In genomic region chr2:227462463-227462951, GRCh38 we compare ENCODE assay signal across 11 cellular contexts. TPM values are rescaled to one million over a fixed set of nuclear protein-coding genes. Genes with fewer than 3 reads are reported as not detected.
DNase-seq lines count a peak whose midpoint lies in the region; ATAC-seq, FAIRE-seq and TF ChIP-seq lines count a peak whose summit lies in the region.
"Had no signal": no experiment of that assay in that cellular context is flagged by ENCODE, and none has a peak within 500 bp of the region (broad histone marks: within the 10 kb centered on the region; RNA-seq: fewer than 3 reads in every experiment).

No MANE protein-coding gene starts in this region.

- H3K4me3 Mint-ChIP-seq in stimulated activated memory B cell treated with anti-CD40 and anti-IgM and Interleukin-4, amounts not matched to agents 10 μg/mL and 1 μg/mL and 100 μg/mL, for 72 hours, result peak overlapping the region; percentile 41
- no peak overlapping the region for H3K4me3 Mint-ChIP-seq in immature natural killer cell
- H3K4me3 Mint-ChIP-seq: type B pancreatic cell had no signal

- no peaks in the 10 kb centered on the region for H4K20me1 ChIP-seq in OCI-LY3 (ENCODE audit: insufficient read depth, low read length)

- H3K27me3 Mint-ChIP-seq in stimulated activated memory B cell treated with anti-CD40 and anti-IgM and Interleukin-4, amounts not matched to agents 10 μg/mL and 1 μg/mL and 100 μg/mL, for 72 hours, result no peaks in the 10 kb centered on the region
- H3K27me3 Mint-ChIP-seq in immature natural killer cell (ENCODE audit: low read depth in 3 of 3), result peaks cover 0 to 12% (median 8%) of the 10 kb centered on the region in 3 donors
- H3K27me3 Mint-ChIP-seq: type B pancreatic cell had no signal

- H3K9me3 ChIP-seq in OCI-LY3 (ENCODE audit: insufficient read depth, low read length) (no peaks in the 10 kb centered on the region), kidney (ENCODE audit: control insufficient read depth in 1 of 2, low read length in 2 of 2) (no peaks in the 10 kb centered on the region)

- H3K4me2 ChIP-seq in OCI-LY3 (ENCODE audit: low read length), result peak overlapping the region; percentile 59

- H3K27me3 ChIP-seq in OCI-LY3 (ENCODE audit: low read depth, low read length), result no peaks in the 10 kb centered on the region

- H3K36me3 ChIP-seq in OCI-LY3 (replicated peaks; ENCODE audit: low read depth, low read length), result no peaks in the 10 kb centered on the region
- H3K36me3 ChIP-seq in kidney (ENCODE audit: control insufficient read depth in 1 of 2, insufficient read depth in 2 of 2, low read length in 2 of 2), result no peaks in the 10 kb centered on the region

- H3K9me3 Mint-ChIP-seq in stimulated activated memory B cell treated with anti-CD40 and anti-IgM and Interleukin-4, amounts not matched to agents 10 μg/mL and 1 μg/mL and 100 μg/mL, for 72 hours, result no peaks in the 10 kb centered on the region
- H3K9me3 Mint-ChIP-seq in immature natural killer cell, result no peaks in the 10 kb centered on the region
- H3K9me3 Mint-ChIP-seq: type B pancreatic cell had no signal

- H3K36me3 Mint-ChIP-seq in stimulated activated memory B cell treated with anti-CD40 and anti-IgM and Interleukin-4, amounts not matched to agents 10 μg/mL and 1 μg/mL and 100 μg/mL, for 72 hours, result no peaks in the 10 kb centered on the region
- no peaks in the 10 kb centered on the region for H3K36me3 Mint-ChIP-seq in immature natural killer cell
- H3K36me3 Mint-ChIP-seq: type B pancreatic cell had no signal

- H3K4me3 ChIP-seq in OCI-LY3 (ENCODE audit: low read length), result peak overlapping the region; percentile 41
- no peak overlapping the region for H3K4me3 ChIP-seq in kidney (ENCODE audit: low read length in 2 of 2)

- H3K9ac ChIP-seq in OCI-LY3 (ENCODE audit: low read length) (no peak overlapping the region), kidney (ENCODE audit: low read length in 2 of 2) (no peak overlapping the region)

- H3K27ac ChIP-seq in OCI-LY3 (ENCODE audit: low read length) (peak overlapping the region; percentile 52), kidney (ENCODE audit: low read depth in 2 of 2, low read length in 2 of 2) (no peak overlapping the region)

- H3K4me1 ChIP-seq in OCI-LY3 (ENCODE audit: low read length) (peaks cover 47% of the 10 kb centered on the region), kidney (ENCODE audit: control insufficient read depth in 1 of 2, insufficient read depth in 1 of 2, low read depth in 1 of 2, low read length in 2 of 2) (no peaks in the 10 kb centered on the region)

- peak overlapping the region; percentile 90 for H3K27ac Mint-ChIP-seq in stimulated activated memory B cell treated with anti-CD40 and anti-IgM and Interleukin-4, amounts not matched to agents 10 μg/mL and 1 μg/mL and 100 μg/mL, for 72 hours
- H3K27ac Mint-ChIP-seq in immature natural killer cell, result no peak overlapping the region
- H3K27ac Mint-ChIP-seq: type B pancreatic cell had no signal

- H3K79me2 ChIP-seq in OCI-LY3 (ENCODE audit: low read length), result no peaks in the 10 kb centered on the region

- peak; percentile 59 for ATAC-seq in HG02642 (IDR thresholded peaks at IDR 0.05; ENCODE audit: poor library complexity, unreplicated experiment)
- peak; percentile 75 for ATAC-seq in stimulated activated memory B cell treated with anti-CD40 and anti-IgM and Interleukin-4, amounts not matched to agents 10 μg/mL and 1 μg/mL and 100 μg/mL, for 72 hours

- H2AFZ ChIP-seq in OCI-LY3 (ENCODE audit: low read depth, low read length), result no peak overlapping the region

- intact Hi-C loops in posterior cingulate gyrus (cut with DNase I) (no loop called here), kidney (cut with DNase I) (no loop called here)

- H3K4me1 Mint-ChIP-seq in stimulated activated memory B cell treated with anti-CD40 and anti-IgM and Interleukin-4, amounts not matched to agents 10 μg/mL and 1 μg/mL and 100 μg/mL, for 72 hours, result peaks cover 72% of the 10 kb centered on the region
- H3K4me1 Mint-ChIP-seq in immature natural killer cell, result peaks cover 14 to 19% of the 10 kb centered on the region in 2 donors

- DNase-seq in activated T-cell treated with anti-CD3 and anti-CD28 coated beads for 24 hours (ENCODE audit: low read depth) (peak; percentile 19), immature natural killer cell (no peak), posterior cingulate gyrus (no peak), kidney (no peak)
- no peak for DNase-seq in activated T-cell treated with anti-CD3 and anti-CD28 coated beads, Interleukin-2, amount 50 U/mL, for 1 hour
- DNase-seq: hypothalamus had no signal

- FAIRE-seq in kidney (lab: Jason Lieb, UNC), result no peak
- FAIRE-seq: RCC 7860 had no signal

- no peak for TF ChIP-seq CTCF in OCI-LY3 (IDR thresholded peaks at IDR 0.05; ENCODE audit: low read depth, low read length)
- no peak for TF ChIP-seq CTCF in kidney (IDR thresholded peaks at IDR 0.05; ENCODE audit: borderline replicate concordance, extremely low read depth, insufficient read depth)

RNA-seq across cellular contexts. Expression of gene AGFG1, which starts 9.4 kb away (rescaled TPM):
- 10 to 100 TPM; 11.3 to 14.2 (median 12.8) TPM for polyA plus RNA-seq in immature natural killer cell
- total RNA-seq in kidney, result 98.9 TPM
- polyA plus RNA-seq in kidney (ENCODE audit: insufficient read depth, low read depth, low replicate concordance), result 36.6 TPM
